In the genomic region with DNA sequence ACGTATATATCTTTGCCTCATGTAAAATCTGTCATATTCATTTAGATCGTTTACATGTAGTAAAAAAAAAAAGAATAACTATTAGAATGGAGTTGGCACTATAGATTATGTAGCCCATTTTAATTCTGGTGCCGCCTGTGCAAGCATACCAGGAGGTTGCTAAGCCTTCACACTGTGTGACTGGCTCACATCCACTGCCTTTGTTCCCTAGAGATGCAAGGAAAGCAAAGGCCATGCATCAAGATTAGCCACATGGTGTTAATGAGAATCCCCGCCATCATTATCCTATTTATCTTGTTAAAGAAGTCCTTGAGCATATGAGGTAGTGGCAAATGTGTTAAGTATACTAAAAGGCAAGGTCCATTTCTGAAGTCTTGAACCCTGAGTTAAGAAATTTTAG, we compare ENCODE assay signal across 19 cellular contexts.
"Had no signal": no experiment of that assay in that cellular context is flagged by ENCODE, and none has a peak within 500 bp of the region (broad histone marks: within the 10 kb centered on the region; RNA-seq: fewer than 3 reads in every experiment).

No MANE protein-coding gene starts in this region.

- DNase-seq: dermis blood vessel endothelial cell; esophagus squamous epithelium; foreskin fibroblast; immature natural killer cell; left cardiac atrium; left ventricle myocardium inferior; lower lobe of right lung; natural killer cell; occipital lobe; pancreas; right cardiac atrium; small intestine; stimulated activated CD4-positive, alpha-beta T cell treated with anti-CD3 and anti-CD28 coated beads, Interleukin-12 subunit alpha, Interleukin-12 subunit beta, amount 100 ng/mL, for 4 hours; stimulated activated naive CD4-positive, alpha-beta T cell; stomach; substantia nigra; transverse colon had no signal

- H3K36me3 ChIP-seq: pancreas, thoracic aorta had no signal

- H3K4me3 ChIP-seq: esophagus squamous epithelium, gastroesophageal sphincter, left ventricle myocardium inferior, lower lobe of right lung, pancreas, stomach, thoracic aorta, transverse colon had no signal

- H3K27me3 ChIP-seq: esophagus squamous epithelium, gastroesophageal sphincter, pancreas, stomach, transverse colon had no signal

- H3K9me3 ChIP-seq: esophagus squamous epithelium, gastroesophageal sphincter, left ventricle myocardium inferior, lower lobe of right lung, pancreas, stomach, thoracic aorta, transverse colon had no signal

- ATAC-seq: gastroesophageal sphincter, left cardiac atrium, lower lobe of right lung, natural killer cell, pancreas, right cardiac atrium had no signal

- H3K27ac ChIP-seq: esophagus squamous epithelium, gastroesophageal sphincter, left ventricle myocardium inferior, lower lobe of right lung, pancreas, stomach, thoracic aorta, transverse colon had no signal

- H3K4me1 ChIP-seq: esophagus squamous epithelium, gastroesophageal sphincter, left ventricle myocardium inferior, lower lobe of right lung, stomach, transverse colon had no signal
